Comparison of ENCODE assay signal across 1 cellular context in genomic region chr9:98851730-98852462, GRCh38.
TF ChIP-seq lines count a peak whose summit lies in the region.

No MANE protein-coding gene starts in this region.

TF ChIP-seq in K562, 482 proteins besides CTCF, POLR2A, EP300 and RAD21 (continued from another document):
- TF ChIP-seq USF1 (CRISPR knock-in tag; IDR thresholded peaks at IDR 0.05) (no peak), SMAD2 (IDR thresholded peaks at IDR 0.05; ENCODE audit: low read depth, low read length) (no peak), RREB1 (CRISPR knock-in tag; IDR thresholded peaks at IDR 0.05) (peak; percentile 95), TAF1 (IDR thresholded peaks at IDR 0.05; ENCODE audit: control insufficient read depth, extremely low read depth, insufficient read depth, low read length, severe bottlenecking) (no peak), ZNF121 (CRISPR knock-in tag; conservative IDR thresholded peaks at IDR 0.05) (no peak), RBM39 (optimal IDR thresholded peaks at IDR 0.05; ENCODE audit: low read depth, low read length) (no peak), POU5F1 (IDR thresholded peaks at IDR 0.05; ENCODE audit: borderline replicate concordance, low read depth, low read length, partially characterized antibody) (no peak), FOXP1 (CRISPR knock-in tag; IDR thresholded peaks at IDR 0.05) (no peak), PHB (CRISPR knock-in tag; IDR thresholded peaks at IDR 0.05) (no peak), HDAC3 (IDR thresholded peaks at IDR 0.05; ENCODE audit: borderline replicate concordance, partially characterized antibody) (peak; percentile 13), GTF2A2 (tag; IDR thresholded peaks at IDR 0.05) (peak; percentile 97), RCOR1 (IDR thresholded peaks at IDR 0.05; ENCODE audit: borderline replicate concordance in 1 of 2, low read depth in 2 of 2, low read length in 2 of 2) (no peak), RBBP5 (IDR thresholded peaks at IDR 0.05; ENCODE audit: borderline replicate concordance, insufficient read depth, low read length, poor library complexity, severe bottlenecking) (no peak), PHF8 (IDR thresholded peaks at IDR 0.05; ENCODE audit: borderline replicate concordance, low read length) (no peak), DACH1 (IDR thresholded peaks at IDR 0.05; ENCODE audit: partially characterized antibody) (no peak), RHOXF2B (CRISPR knock-in tag; conservative IDR thresholded peaks at IDR 0.05) (peak; percentile 97), KAT7 (CRISPR knock-in tag; IDR thresholded peaks at IDR 0.05; ENCODE audit: borderline replicate concordance) (no peak), NELFE (IDR thresholded peaks at IDR 0.05; ENCODE audit: insufficient read depth, insufficient read length) (no peak), RBM15 (IDR thresholded peaks at IDR 0.05; ENCODE audit: insufficient read depth, low read length) (no peak), ZBTB33 (CRISPR knock-in tag; IDR thresholded peaks at IDR 0.05) (no peak), ZNF592 (IDR thresholded peaks at IDR 0.05) (peak; percentile 100), FOXM1 (IDR thresholded peaks at IDR 0.05; ENCODE audit: low read depth) (no peak), FOXM1 (CRISPR knock-in tag; IDR thresholded peaks at IDR 0.05; ENCODE audit: low read depth) (no peak), IRF9 (tag; IDR thresholded peaks at IDR 0.05) (peak; percentile 95), PTRF (tag; IDR thresholded peaks at IDR 0.05) (peak; percentile 95), MXI1 (IDR thresholded peaks at IDR 0.05; ENCODE audit: low read depth, low read length) (no peak), ATF1 (CRISPR knock-in tag; IDR thresholded peaks at IDR 0.05) (no peak), ATF1 (tag; IDR thresholded peaks at IDR 0.05) (peak; percentile 91), TBL1XR1 (IDR thresholded peaks at IDR 0.05; ENCODE audit: low read length in 2 of 2) (no peak), KLF1 (tag; IDR thresholded peaks at IDR 0.05) (no peak), ZEB2 (IDR thresholded peaks at IDR 0.05) (no peak), RBM34 (IDR thresholded peaks at IDR 0.05; ENCODE audit: borderline replicate concordance, insufficient read depth, low read length) (no peak), PML (IDR thresholded peaks at IDR 0.05; ENCODE audit: low read length) (no peak), ASH1L (IDR thresholded peaks at IDR 0.05; ENCODE audit: borderline replicate concordance, low read depth, partially characterized antibody) (no peak), MTA1 (IDR thresholded peaks at IDR 0.05; ENCODE audit: borderline replicate concordance) (no peak), ZNF24 (IDR thresholded peaks at IDR 0.05) (no peak), ZNF696 (CRISPR knock-in tag; conservative IDR thresholded peaks at IDR 0.05) (peak; percentile 87), BMI1 (IDR thresholded peaks at IDR 0.05; ENCODE audit: low read length) (no peak), NR2C1 (IDR thresholded peaks at IDR 0.05) (peak; percentile 55), NR2C1 (tag; IDR thresholded peaks at IDR 0.05) (peak; percentile 95), ZNF274 (IDR thresholded peaks at IDR 0.05; ENCODE audit: borderline replicate concordance, low read depth, low read length) (no peak), TARDBP (IDR thresholded peaks at IDR 0.05) (no peak), MAFG (tag; conservative IDR thresholded peaks at IDR 0.05) (no peak; the same call in 1 of the 2 replicates), CGGBP1 (CRISPR knock-in tag; IDR thresholded peaks at IDR 0.05) (no peak), ETS2 (tag; IDR thresholded peaks at IDR 0.05; ENCODE audit: borderline replicate concordance, poor library complexity, severe bottlenecking) (peak; percentile 85), NKRF (IDR thresholded peaks at IDR 0.05; ENCODE audit: borderline replicate concordance) (no peak), BCL6 (CRISPR knock-in tag; IDR thresholded peaks at IDR 0.05) (peak; percentile 95), MEIS2 (IDR thresholded peaks at IDR 0.05; ENCODE audit: partially characterized antibody) (peak; percentile 72), TBP (optimal IDR thresholded peaks at IDR 0.05; ENCODE audit: low read depth, low read length) (no peak), SMARCE1 (IDR thresholded peaks at IDR 0.05) (peak; percentile 87)
